ENCODE assay signal across 1 cellular context in genomic region chr15:101827257-101827656, GRCh38.
TF ChIP-seq lines count a peak whose summit lies in the region.

No MANE protein-coding gene starts in this region.

TF ChIP-seq in GM12878, 131 proteins besides CTCF, POLR2A, EP300 and RAD21 (continued from another document):
- TF ChIP-seq ZNF592 (IDR thresholded peaks at IDR 0.05) (no peak), CHD4 (IDR thresholded peaks at IDR 0.05) (no peak), ZBTB40 (IDR thresholded peaks at IDR 0.05; ENCODE audit: borderline replicate concordance) (no peak), SIN3A (IDR thresholded peaks at IDR 0.05; ENCODE audit: low read depth, low read length) (no peak), FOXM1 (IDR thresholded peaks at IDR 0.05; ENCODE audit: low read depth, low read length) (no peak), SMARCA5 (IDR thresholded peaks at IDR 0.05) (no peak), ESRRA (IDR thresholded peaks at IDR 0.05; ENCODE audit: low read length) (no peak), IKZF1 (conservative IDR thresholded peaks at IDR 0.05) (no peak), TCF3 (IDR thresholded peaks at IDR 0.05; ENCODE audit: borderline replicate concordance, insufficient read depth, low read depth, low read length) (no peak), RUNX3 (IDR thresholded peaks at IDR 0.05; ENCODE audit: low read length) (no peak), CHD1 (IDR thresholded peaks at IDR 0.05; ENCODE audit: low read depth, low read length) (no peak), LARP7 (IDR thresholded peaks at IDR 0.05) (no peak)
- TF ChIP-seq, protein P1, sequence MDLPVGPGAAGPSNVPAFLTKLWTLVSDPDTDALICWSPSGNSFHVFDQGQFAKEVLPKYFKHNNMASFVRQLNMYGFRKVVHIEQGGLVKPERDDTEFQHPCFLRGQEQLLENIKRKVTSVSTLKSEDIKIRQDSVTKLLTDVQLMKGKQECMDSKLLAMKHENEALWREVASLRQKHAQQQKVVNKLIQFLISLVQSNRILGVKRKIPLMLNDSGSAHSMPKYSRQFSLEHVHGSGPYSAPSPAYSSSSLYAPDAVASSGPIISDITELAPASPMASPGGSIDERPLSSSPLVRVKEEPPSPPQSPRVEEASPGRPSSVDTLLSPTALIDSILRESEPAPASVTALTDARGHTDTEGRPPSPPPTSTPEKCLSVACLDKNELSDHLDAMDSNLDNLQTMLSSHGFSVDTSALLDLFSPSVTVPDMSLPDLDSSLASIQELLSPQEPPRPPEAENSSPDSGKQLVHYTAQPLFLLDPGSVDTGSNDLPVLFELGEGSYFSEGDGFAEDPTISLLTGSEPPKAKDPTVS (IDR thresholded peaks at IDR 0.05; ENCODE audit: low read depth, low read length), result no peak
